Comparison of ENCODE assay signal across 1 cellular context in the genomic region with DNA sequence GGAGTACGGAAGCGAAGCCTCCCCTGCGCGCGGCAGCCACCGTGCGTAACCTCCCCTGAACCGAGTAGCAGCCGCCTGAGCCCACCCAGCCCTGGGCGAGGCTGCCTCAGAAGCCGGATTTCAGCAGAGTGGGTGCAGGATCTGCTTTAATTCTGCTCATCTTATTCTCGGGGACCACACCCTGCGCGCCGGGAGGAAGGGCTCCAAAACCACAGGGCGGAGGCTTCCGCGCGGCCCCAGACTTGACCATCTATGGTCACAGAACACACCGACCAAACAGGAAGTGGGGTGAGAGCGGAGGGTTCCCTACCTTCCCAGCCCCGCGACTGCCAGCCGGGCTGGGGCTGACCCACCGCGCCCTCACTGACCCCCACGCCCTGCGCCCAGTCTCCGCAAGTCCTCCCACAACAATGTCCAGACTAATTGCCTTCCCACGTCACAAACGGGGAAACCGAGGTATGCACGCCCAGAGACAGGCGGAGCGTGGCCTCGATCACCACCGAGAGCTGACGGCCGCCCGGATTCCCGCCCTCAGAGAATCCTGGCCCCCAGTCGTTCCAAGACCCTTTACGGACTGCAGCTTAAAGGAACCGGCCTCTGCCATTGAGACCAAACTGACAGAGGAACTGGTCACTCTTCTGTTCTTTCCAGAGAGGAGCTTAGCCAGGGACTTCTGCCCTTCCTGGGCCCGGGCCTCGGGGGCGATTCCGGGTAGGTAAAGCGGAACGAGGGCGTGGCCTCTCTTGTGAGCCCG.
TF ChIP-seq lines count a peak whose summit lies in the region.

No MANE protein-coding gene starts in this region.

TF ChIP-seq in HepG2, 621 proteins besides CTCF, POLR2A, EP300 and RAD21 (continued from another document and continues in another):
- TF ChIP-seq, protein P1, sequence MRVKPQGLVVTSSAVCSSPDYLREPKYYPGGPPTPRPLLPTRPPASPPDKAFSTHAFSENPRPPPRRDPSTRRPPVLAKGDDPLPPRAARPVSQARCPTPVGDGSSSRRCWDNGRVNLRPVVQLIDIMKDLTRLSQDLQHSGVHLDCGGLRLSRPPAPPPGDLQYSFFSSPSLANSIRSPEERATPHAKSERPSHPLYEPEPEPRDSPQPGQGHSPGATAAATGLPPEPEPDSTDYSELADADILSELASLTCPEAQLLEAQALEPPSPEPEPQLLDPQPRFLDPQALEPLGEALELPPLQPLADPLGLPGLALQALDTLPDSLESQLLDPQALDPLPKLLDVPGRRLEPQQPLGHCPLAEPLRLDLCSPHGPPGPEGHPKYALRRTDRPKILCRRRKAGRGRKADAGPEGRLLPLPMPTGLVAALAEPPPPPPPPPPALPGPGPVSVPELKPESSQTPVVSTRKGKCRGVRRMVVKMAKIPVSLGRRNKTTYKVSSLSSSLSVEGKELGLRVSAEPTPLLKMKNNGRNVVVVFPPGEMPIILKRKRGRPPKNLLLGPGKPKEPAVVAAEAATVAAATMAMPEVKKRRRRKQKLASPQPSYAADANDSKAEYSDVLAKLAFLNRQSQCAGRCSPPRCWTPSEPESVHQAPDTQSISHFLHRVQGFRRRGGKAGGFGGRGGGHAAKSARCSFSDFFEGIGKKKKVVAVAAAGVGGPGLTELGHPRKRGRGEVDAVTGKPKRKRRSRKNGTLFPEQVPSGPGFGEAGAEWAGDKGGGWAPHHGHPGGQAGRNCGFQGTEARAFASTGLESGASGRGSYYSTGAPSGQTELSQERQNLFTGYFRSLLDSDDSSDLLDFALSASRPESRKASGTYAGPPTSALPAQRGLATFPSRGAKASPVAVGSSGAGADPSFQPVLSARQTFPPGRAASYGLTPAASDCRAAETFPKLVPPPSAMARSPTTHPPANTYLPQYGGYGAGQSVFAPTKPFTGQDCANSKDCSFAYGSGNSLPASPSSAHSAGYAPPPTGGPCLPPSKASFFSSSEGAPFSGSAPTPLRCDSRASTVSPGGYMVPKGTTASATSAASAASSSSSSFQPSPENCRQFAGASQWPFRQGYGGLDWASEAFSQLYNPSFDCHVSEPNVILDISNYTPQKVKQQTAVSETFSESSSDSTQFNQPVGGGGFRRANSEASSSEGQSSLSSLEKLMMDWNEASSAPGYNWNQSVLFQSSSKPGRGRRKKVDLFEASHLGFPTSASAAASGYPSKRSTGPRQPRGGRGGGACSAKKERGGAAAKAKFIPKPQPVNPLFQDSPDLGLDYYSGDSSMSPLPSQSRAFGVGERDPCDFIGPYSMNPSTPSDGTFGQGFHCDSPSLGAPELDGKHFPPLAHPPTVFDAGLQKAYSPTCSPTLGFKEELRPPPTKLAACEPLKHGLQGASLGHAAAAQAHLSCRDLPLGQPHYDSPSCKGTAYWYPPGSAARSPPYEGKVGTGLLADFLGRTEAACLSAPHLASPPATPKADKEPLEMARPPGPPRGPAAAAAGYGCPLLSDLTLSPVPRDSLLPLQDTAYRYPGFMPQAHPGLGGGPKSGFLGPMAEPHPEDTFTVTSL (CRISPR knock-in tag; IDR thresholded peaks at IDR 0.05; ENCODE audit: borderline replicate concordance) = no peak
- TF ChIP-seq HOXA9 (CRISPR knock-in tag; IDR thresholded peaks at IDR 0.05; ENCODE audit: borderline replicate concordance) (no peak; the same call in 1 of the 2 replicates), KAT8 (CRISPR knock-in tag; IDR thresholded peaks at IDR 0.05) (no peak; the same call in 1 of the 2 replicates), ZNF143 (CRISPR knock-in tag; IDR thresholded peaks at IDR 0.05) (no peak), MTA1 (CRISPR knock-in tag; IDR thresholded peaks at IDR 0.05; ENCODE audit: borderline replicate concordance) (peak; percentile 10; the same call in 1 of the 2 replicates), ZNF547 (CRISPR knock-in tag; IDR thresholded peaks at IDR 0.05) (peak; percentile 33; the same call in 1 of the 2 replicates), RXRA (CRISPR knock-in tag; IDR thresholded peaks at IDR 0.05) (no peak), ZNF772 (CRISPR knock-in tag; IDR thresholded peaks at IDR 0.05) (peak; percentile 63; the same call in 1 of the 2 replicates), RFX1 (IDR thresholded peaks at IDR 0.05) (no peak), KLF9 (CRISPR knock-in tag; IDR thresholded peaks at IDR 0.05; ENCODE audit: low read depth) (no peak), GATA4 (IDR thresholded peaks at IDR 0.05; ENCODE audit: borderline replicate concordance, low read depth) (no peak; the same call in 1 of the 2 replicates), ZNF367 (CRISPR knock-in tag; IDR thresholded peaks at IDR 0.05; ENCODE audit: borderline replicate concordance) (no peak), MAZ (IDR thresholded peaks at IDR 0.05; ENCODE audit: borderline replicate concordance, low read depth, low read length) (no peak), MAZ (CRISPR knock-in tag; IDR thresholded peaks at IDR 0.05; ENCODE audit: low read depth) (no peak; the same call in 1 of the 2 replicates), ZNF878 (CRISPR knock-in tag; IDR thresholded peaks at IDR 0.05) (no peak), ZMYM4 (CRISPR knock-in tag; IDR thresholded peaks at IDR 0.05) (peak; percentile 15), KLF13 (CRISPR knock-in tag; IDR thresholded peaks at IDR 0.05) (no peak), NFE2L2 (IDR thresholded peaks at IDR 0.05; ENCODE audit: low read length) (no peak), RFXAP (CRISPR knock-in tag; IDR thresholded peaks at IDR 0.05; ENCODE audit: borderline replicate concordance) (no peak), RFXANK (CRISPR knock-in tag; IDR thresholded peaks at IDR 0.05) (no peak), AGO2 (optimal IDR thresholded peaks at IDR 0.05; ENCODE audit: low read depth, low read length) (peak; percentile 74), ZNF121 (CRISPR knock-in tag; IDR thresholded peaks at IDR 0.05) (no peak), SALL2 (CRISPR knock-in tag; IDR thresholded peaks at IDR 0.05) (peak; percentile 49; the same call in 1 of the 2 replicates), STAT5B (CRISPR knock-in tag; IDR thresholded peaks at IDR 0.05) (no peak), ZNF333 (CRISPR knock-in tag; IDR thresholded peaks at IDR 0.05; ENCODE audit: borderline replicate concordance) (no peak), ZNF225 (CRISPR knock-in tag; IDR thresholded peaks at IDR 0.05) (0 out of 2 replicates have a peak, but pooled peaks have one; percentile 35), ZMYM3 (CRISPR knock-in tag; IDR thresholded peaks at IDR 0.05) (no peak), CC2D1A (CRISPR knock-in tag; IDR thresholded peaks at IDR 0.05) (no peak), ZNF83 (CRISPR knock-in tag; IDR thresholded peaks at IDR 0.05; ENCODE audit: borderline replicate concordance) (no peak)
- TF ChIP-seq, protein P2, sequence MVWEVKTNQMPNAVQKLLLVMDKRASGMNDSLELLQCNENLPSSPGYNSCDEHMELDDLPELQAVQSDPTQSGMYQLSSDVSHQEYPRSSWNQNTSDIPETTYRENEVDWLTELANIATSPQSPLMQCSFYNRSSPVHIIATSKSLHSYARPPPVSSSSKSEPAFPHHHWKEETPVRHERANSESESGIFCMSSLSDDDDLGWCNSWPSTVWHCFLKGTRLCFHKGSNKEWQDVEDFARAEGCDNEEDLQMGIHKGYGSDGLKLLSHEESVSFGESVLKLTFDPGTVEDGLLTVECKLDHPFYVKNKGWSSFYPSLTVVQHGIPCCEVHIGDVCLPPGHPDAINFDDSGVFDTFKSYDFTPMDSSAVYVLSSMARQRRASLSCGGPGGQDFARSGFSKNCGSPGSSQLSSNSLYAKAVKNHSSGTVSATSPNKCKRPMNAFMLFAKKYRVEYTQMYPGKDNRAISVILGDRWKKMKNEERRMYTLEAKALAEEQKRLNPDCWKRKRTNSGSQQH (CRISPR knock-in tag; IDR thresholded peaks at IDR 0.05; ENCODE audit: low read depth) = 0 out of 2 replicates have a peak, but pooled peaks have one; percentile 15
- TF ChIP-seq, protein P3, sequence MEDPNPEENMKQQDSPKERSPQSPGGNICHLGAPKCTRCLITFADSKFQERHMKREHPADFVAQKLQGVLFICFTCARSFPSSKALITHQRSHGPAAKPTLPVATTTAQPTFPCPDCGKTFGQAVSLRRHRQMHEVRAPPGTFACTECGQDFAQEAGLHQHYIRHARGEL (CRISPR knock-in tag; IDR thresholded peaks at IDR 0.05) = no peak
- TF ChIP-seq, protein P4, sequence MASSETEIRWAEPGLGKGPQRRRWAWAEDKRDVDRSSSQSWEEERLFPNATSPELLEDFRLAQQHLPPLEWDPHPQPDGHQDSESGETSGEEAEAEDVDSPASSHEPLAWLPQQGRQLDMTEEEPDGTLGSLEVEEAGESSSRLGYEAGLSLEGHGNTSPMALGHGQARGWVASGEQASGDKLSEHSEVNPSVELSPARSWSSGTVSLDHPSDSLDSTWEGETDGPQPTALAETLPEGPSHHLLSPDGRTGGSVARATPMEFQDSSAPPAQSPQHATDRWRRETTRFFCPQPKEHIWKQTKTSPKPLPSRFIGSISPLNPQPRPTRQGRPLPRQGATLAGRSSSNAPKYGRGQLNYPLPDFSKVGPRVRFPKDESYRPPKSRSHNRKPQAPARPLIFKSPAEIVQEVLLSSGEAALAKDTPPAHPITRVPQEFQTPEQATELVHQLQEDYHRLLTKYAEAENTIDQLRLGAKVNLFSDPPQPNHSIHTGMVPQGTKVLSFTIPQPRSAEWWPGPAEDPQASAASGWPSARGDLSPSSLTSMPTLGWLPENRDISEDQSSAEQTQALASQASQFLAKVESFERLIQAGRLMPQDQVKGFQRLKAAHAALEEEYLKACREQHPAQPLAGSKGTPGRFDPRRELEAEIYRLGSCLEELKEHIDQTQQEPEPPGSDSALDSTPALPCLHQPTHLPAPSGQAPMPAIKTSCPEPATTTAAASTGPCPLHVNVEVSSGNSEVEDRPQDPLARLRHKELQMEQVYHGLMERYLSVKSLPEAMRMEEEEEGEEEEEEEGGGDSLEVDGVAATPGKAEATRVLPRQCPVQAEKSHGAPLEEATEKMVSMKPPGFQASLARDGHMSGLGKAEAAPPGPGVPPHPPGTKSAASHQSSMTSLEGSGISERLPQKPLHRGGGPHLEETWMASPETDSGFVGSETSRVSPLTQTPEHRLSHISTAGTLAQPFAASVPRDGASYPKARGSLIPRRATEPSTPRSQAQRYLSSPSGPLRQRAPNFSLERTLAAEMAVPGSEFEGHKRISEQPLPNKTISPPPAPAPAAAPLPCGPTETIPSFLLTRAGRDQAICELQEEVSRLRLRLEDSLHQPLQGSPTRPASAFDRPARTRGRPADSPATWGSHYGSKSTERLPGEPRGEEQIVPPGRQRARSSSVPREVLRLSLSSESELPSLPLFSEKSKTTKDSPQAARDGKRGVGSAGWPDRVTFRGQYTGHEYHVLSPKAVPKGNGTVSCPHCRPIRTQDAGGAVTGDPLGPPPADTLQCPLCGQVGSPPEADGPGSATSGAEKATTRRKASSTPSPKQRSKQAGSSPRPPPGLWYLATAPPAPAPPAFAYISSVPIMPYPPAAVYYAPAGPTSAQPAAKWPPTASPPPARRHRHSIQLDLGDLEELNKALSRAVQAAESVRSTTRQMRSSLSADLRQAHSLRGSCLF (CRISPR knock-in tag; IDR thresholded peaks at IDR 0.05; ENCODE audit: borderline replicate concordance) = no peak
- TF ChIP-seq, protein P5, sequence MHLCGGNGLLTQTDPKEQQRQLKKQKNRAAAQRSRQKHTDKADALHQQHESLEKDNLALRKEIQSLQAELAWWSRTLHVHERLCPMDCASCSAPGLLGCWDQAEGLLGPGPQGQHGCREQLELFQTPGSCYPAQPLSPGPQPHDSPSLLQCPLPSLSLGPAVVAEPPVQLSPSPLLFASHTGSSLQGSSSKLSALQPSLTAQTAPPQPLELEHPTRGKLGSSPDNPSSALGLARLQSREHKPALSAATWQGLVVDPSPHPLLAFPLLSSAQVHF (CRISPR knock-in tag; IDR thresholded peaks at IDR 0.05) = no peak
- TF ChIP-seq, protein P6, sequence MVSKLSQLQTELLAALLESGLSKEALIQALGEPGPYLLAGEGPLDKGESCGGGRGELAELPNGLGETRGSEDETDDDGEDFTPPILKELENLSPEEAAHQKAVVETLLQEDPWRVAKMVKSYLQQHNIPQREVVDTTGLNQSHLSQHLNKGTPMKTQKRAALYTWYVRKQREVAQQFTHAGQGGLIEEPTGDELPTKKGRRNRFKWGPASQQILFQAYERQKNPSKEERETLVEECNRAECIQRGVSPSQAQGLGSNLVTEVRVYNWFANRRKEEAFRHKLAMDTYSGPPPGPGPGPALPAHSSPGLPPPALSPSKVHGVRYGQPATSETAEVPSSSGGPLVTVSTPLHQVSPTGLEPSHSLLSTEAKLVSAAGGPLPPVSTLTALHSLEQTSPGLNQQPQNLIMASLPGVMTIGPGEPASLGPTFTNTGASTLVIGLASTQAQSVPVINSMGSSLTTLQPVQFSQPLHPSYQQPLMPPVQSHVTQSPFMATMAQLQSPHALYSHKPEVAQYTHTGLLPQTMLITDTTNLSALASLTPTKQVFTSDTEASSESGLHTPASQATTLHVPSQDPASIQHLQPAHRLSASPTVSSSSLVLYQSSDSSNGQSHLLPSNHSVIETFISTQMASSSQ (IDR thresholded peaks at IDR 0.05; ENCODE audit: low read depth) = no peak
- TF ChIP-seq, protein P6 (CRISPR knock-in tag; IDR thresholded peaks at IDR 0.05; ENCODE audit: borderline replicate concordance) = no peak
- TF ChIP-seq, protein P7, sequence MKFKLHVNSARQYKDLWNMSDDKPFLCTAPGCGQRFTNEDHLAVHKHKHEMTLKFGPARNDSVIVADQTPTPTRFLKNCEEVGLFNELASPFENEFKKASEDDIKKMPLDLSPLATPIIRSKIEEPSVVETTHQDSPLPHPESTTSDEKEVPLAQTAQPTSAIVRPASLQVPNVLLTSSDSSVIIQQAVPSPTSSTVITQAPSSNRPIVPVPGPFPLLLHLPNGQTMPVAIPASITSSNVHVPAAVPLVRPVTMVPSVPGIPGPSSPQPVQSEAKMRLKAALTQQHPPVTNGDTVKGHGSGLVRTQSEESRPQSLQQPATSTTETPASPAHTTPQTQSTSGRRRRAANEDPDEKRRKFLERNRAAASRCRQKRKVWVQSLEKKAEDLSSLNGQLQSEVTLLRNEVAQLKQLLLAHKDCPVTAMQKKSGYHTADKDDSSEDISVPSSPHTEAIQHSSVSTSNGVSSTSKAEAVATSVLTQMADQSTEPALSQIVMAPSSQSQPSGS (CRISPR knock-in tag; IDR thresholded peaks at IDR 0.05) = peak; percentile 51; the same call in 1 of the 2 replicates
- TF ChIP-seq, protein P8, sequence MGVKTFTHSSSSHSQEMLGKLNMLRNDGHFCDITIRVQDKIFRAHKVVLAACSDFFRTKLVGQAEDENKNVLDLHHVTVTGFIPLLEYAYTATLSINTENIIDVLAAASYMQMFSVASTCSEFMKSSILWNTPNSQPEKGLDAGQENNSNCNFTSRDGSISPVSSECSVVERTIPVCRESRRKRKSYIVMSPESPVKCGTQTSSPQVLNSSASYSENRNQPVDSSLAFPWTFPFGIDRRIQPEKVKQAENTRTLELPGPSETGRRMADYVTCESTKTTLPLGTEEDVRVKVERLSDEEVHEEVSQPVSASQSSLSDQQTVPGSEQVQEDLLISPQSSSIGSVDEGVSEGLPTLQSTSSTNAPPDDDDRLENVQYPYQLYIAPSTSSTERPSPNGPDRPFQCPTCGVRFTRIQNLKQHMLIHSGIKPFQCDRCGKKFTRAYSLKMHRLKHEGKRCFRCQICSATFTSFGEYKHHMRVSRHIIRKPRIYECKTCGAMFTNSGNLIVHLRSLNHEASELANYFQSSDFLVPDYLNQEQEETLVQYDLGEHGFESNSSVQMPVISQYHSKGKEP (CRISPR knock-in tag; IDR thresholded peaks at IDR 0.05) = no peak
